13 cellular contexts compared by ENCODE assay signal in genomic region chr10:114682532-114682931, GRCh38. TPM values are rescaled to one million over a fixed set of nuclear protein-coding genes. Genes with fewer than 3 reads are reported as not detected.
A peak's percentile ranks its signal among the peaks of the same experiment; 100 is the strongest.
DNase-seq lines count a peak whose midpoint lies in the region; ATAC-seq and TF ChIP-seq lines count a peak whose summit lies in the region.
"Had no signal": no experiment of that assay in that cellular context is flagged by ENCODE, and none has a peak within 500 bp of the region (broad histone marks: within the 10 kb centered on the region; RNA-seq: fewer than 3 reads in every experiment).

No MANE protein-coding gene starts in this region.

- H3K4me1 Mint-ChIP-seq in chondrocyte (ENCODE audit: low read depth), result peaks cover 50% of the 10 kb centered on the region
- H3K4me1 Mint-ChIP-seq: naive thymus-derived CD8-positive, alpha-beta T cell had no signal

- H3K27me3 Mint-ChIP-seq in chondrocyte (ENCODE audit: low read depth), result no peaks in the 10 kb centered on the region

- H3K4me1 ChIP-seq in heart left ventricle, result peaks cover 14 to 91% (median 54%) of the 10 kb centered on the region in 12 donors
- H3K4me1 ChIP-seq in lower lobe of right lung, result peaks cover 54% of the 10 kb centered on the region
- peaks cover 45 to 64% (median 51%) of the 10 kb centered on the region in 4 donors for H3K4me1 ChIP-seq in upper lobe of left lung

- no peaks in the 10 kb centered on the region for H3K36me3 Mint-ChIP-seq in chondrocyte (ENCODE audit: low read depth)
- H3K36me3 Mint-ChIP-seq: naive thymus-derived CD8-positive, alpha-beta T cell had no signal

- TF ChIP-seq CTCF in heart left ventricle (IDR thresholded peaks at IDR 0.05) (no peak), chondrocyte (IDR thresholded peaks at IDR 0.05) (no peak), lower lobe of right lung (IDR thresholded peaks at IDR 0.05) (no peak), upper lobe of left lung (IDR thresholded peaks at IDR 0.05) (no peak), foreskin fibroblast (IDR thresholded peaks at IDR 0.05; ENCODE audit: low read depth, low read length) (no peak)

- no peak for TF ChIP-seq EP300 in upper lobe of left lung (IDR thresholded peaks at IDR 0.05)

- intact Hi-C loops in heart left ventricle (cut with DNase I) (loop anchor here in 8 of 10 donors (2.0 to 10.0 kb wide), 6 partner anchors 45 to 130 kb away; no protein-coding TSS in a partner anchor), Right ventricle myocardium inferior (cut with DNase I) (no loop called here), lower lobe of right lung (cut with DNase I) (no loop called here)

- H3K27ac ChIP-seq in heart left ventricle, result peak overlapping the region; percentile 77 to 94 (median 85)
- H3K27ac ChIP-seq in lower lobe of right lung, result peak overlapping the region; percentile 72
- peak overlapping the region; percentile 21 to 84 (median 80) for H3K27ac ChIP-seq in upper lobe of left lung

- H3K27me3 ChIP-seq in heart left ventricle (no peaks in the 10 kb centered on the region), lower lobe of right lung (ENCODE audit: low read depth) (no peaks in the 10 kb centered on the region), upper lobe of left lung (no peaks in the 10 kb centered on the region)

- DNase-seq in heart left ventricle (no peak), Right ventricle myocardium inferior (ENCODE audit: missing footprints) (no peak), chondrocyte (ENCODE audit: low spot score) (no peak), lower lobe of right lung (no peak), upper lobe of left lung (no peak), foreskin fibroblast (no peak), DMS79 (lab: John Stamatoyannopoulos, UW) (no peak)
- DNase-seq: GF-D8; left cardiac atrium; naive thymus-derived CD8-positive, alpha-beta T cell; NK-92 treated with Interleukin-12 subunit alpha and Interleukin-12 subunit beta, amount 100 ng/mL, for 24 hours; stimulated activated CD4-positive, alpha-beta T cell treated with anti-CD3 and anti-CD28 coated beads, Interleukin-4, amount 100 ng/mL, for 1 hour had no signal

- H3K9me3 Mint-ChIP-seq in chondrocyte (ENCODE audit: low read depth), result no peaks in the 10 kb centered on the region
- H3K9me3 Mint-ChIP-seq: naive thymus-derived CD8-positive, alpha-beta T cell had no signal

- TF ChIP-seq POLR2A in heart left ventricle (IDR thresholded peaks at IDR 0.05) (no peak), upper lobe of left lung (IDR thresholded peaks at IDR 0.05) (no peak)

- H3K36me3 ChIP-seq in heart left ventricle, result no peaks in the 10 kb centered on the region
- H3K36me3 ChIP-seq in lower lobe of right lung, result no peaks in the 10 kb centered on the region
- H3K36me3 ChIP-seq in upper lobe of left lung, result no peaks in the 10 kb centered on the region

- H3K4me3 Mint-ChIP-seq in chondrocyte (ENCODE audit: unreplicated experiment), result no peak overlapping the region
- H3K4me3 Mint-ChIP-seq: naive thymus-derived CD8-positive, alpha-beta T cell had no signal

- H3K4me3 ChIP-seq in heart left ventricle, result peak overlapping the region; percentile 16 to 61 (median 54)
- peak overlapping the region; percentile 48 for H3K4me3 ChIP-seq in lower lobe of right lung
- H3K4me3 ChIP-seq in upper lobe of left lung, result peak overlapping the region in 3 of 4 donors; percentile 34 to 51 (median 37)
- no peak overlapping the region for H3K4me3 ChIP-seq in foreskin fibroblast (ENCODE audit: low read depth in 1 of 2, low read length in 2 of 2)

- no peak for ATAC-seq in heart left ventricle
- no peak for ATAC-seq in Right ventricle myocardium inferior
- no peak for ATAC-seq in lower lobe of right lung
- ATAC-seq in upper lobe of left lung (ENCODE audit: low FRiP score in 2 of 2), result no peak
- ATAC-seq in HG03565 (IDR thresholded peaks at IDR 0.05; ENCODE audit: unreplicated experiment), result no peak
- ATAC-seq: naive thymus-derived CD8-positive, alpha-beta T cell had no signal

- 1 to 10% (median 4%) methylated on average over 4 of the region's 4 CpGs for WGBS in heart left ventricle, 4 donors
- WGBS in upper lobe of left lung, 2 donors, result 16 to 28% methylated on average over 4 of the region's 4 CpGs

- H3K9me3 ChIP-seq in heart left ventricle (no peaks in the 10 kb centered on the region), lower lobe of right lung (no peaks in the 10 kb centered on the region), upper lobe of left lung (no peaks in the 10 kb centered on the region)

- peak overlapping the region; percentile 6 for H3K27ac Mint-ChIP-seq in chondrocyte (ENCODE audit: unreplicated experiment)
- H3K27ac Mint-ChIP-seq: naive thymus-derived CD8-positive, alpha-beta T cell had no signal

RNA-seq across cellular contexts. Expression of gene ABLIM1, which starts 24.5 kb away (rescaled TPM):
- total RNA-seq in heart left ventricle (100 to 1,000 TPM; 491 to 713 (median 575) TPM), Right ventricle myocardium inferior (730 TPM), chondrocyte (13.5 to 41.9 TPM (median 15.7 TPM) in 3 replicates), lower lobe of right lung (106 TPM), upper lobe of left lung (100 to 1,000 TPM in 5 of 6 donors, 10 to 100 TPM in 1; 92.2 to 153 (median 131) TPM)
- polyA plus RNA-seq in heart left ventricle, result 100 to 1,000 TPM; 242 to 276 TPM

Comparison
In these comparisons a context has a peak if more than half of its experiments do, and no peak if none do; other contexts are left out.
1. intact Hi-C loops: an anchor here in heart left ventricle (2.0 to 10.0 kb wide); none called in Right ventricle myocardium inferior and lower lobe of right lung.
2. H3K4me3 ChIP-seq: peak in heart left ventricle (12 of 12), lower lobe of right lung (single experiment) and upper lobe of left lung (3 of 4); none in foreskin fibroblast (0 of 2).
3. Peak in every context shown above with its lines, with median percentiles within 50 percentile points of each other: H3K27ac ChIP-seq.